In the genomic region with DNA sequence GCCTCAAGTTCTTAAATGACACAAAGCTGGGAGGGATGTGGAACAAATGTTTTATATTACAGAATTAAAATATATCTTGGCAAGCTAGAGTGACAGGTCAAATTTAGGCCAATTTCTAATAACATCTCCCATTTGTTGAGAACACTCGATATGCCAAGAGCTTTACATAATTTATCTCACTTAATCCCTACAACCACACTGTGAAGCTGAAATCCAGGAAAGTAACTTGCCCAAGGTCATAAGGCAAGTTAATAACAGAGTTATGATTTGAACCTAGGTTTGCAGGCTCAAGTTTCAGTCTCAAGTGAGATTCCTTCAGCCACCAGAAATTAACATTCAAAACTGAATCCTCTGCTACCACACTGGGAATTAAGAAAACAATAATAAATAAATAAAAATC, we compare ENCODE assay signal across 12 cellular contexts. TPM values are rescaled to one million over a fixed set of nuclear protein-coding genes. Genes with fewer than 3 reads are reported as not detected.
A peak's percentile ranks its signal among the peaks of the same experiment; 100 is the strongest.
DNase-seq lines count a peak whose midpoint lies in the region; ATAC-seq and TF ChIP-seq lines count a peak whose summit lies in the region.
"Had no signal": no experiment of that assay in that cellular context is flagged by ENCODE, and none has a peak within 500 bp of the region (broad histone marks: within the 10 kb centered on the region; RNA-seq: fewer than 3 reads in every experiment).

No MANE protein-coding gene starts in this region.

- no peaks in the 10 kb centered on the region for H3K36me3 ChIP-seq in HEK293 (ENCODE audit: control insufficient read depth in 2 of 2, insufficient read depth in 1 of 2, low read length in 2 of 2)
- H3K36me3 ChIP-seq in spleen: no peaks in the 10 kb centered on the region
- no peaks in the 10 kb centered on the region for H3K36me3 ChIP-seq in GM23338 (ENCODE audit: insufficient read depth)

- H3K4me3 ChIP-seq in HEK293 (ENCODE audit: low read depth, low read length) (no peak overlapping the region), astrocyte of the cerebellum (ENCODE audit: low read depth, low read length) (peak overlapping the region; percentile 20), spleen (no peak overlapping the region), GM23338 (no peak overlapping the region)

- H3K27ac ChIP-seq in HEK293 (ENCODE audit: extremely low read depth, low read depth, low read length) (no peak overlapping the region), spleen (peak overlapping the region in 7 of 8 donors; percentile 25 to 55 (median 38)), GM23338 (ENCODE audit: low read depth) (no peak overlapping the region)

- in situ Hi-C loops in astrocyte of the cerebellum (cut with HindIII; ENCODE audit: low sequenced_read_pairs): no loop called here

- H3F3A ChIP-seq in GM23338 (replicated peaks; ENCODE audit: low read depth): no peaks in the 10 kb centered on the region

- TF ChIP-seq CTCF in HEK293 (tag by site-specific recombination; IDR thresholded peaks at IDR 0.05) (no peak), astrocyte of the cerebellum (IDR thresholded peaks at IDR 0.05; ENCODE audit: low read depth, low read length, missing control alignments) (no peak), spleen (IDR thresholded peaks at IDR 0.05 in 8 of 11, conservative IDR thresholded peaks at IDR 0.05 in 3 of 11) (no peak), GM23338 (conservative IDR thresholded peaks at IDR 0.05; ENCODE audit: low read depth in 2 of 2) (no peak)

- CTCF ChIA-PET in HEK293 (lab: Yijun Ruan, JAX): interaction anchor here (0.6 to 0.8 kb wide), 3 partner anchors 10 to 223 kb away, joined by 3 to 4 read pairs (median 3); no protein-coding TSS in a partner anchor

- ATAC-seq in left ventricle myocardium superior (peak; percentile 33), GM23338 (no peak), HG02610 (IDR thresholded peaks at IDR 0.05; ENCODE audit: unreplicated experiment) (no peak), HG02970 (IDR thresholded peaks at IDR 0.05; ENCODE audit: low FRiP score, unreplicated experiment) (no peak)
- ATAC-seq: natural killer cell treated with Interleukin-12 subunit alpha and Interleukin-12 subunit beta and Interleukin-15 and Interleukin-18, amount 100 ng/mL, for 72 hours had no signal

- H3K4me1 ChIP-seq in HEK293 (ENCODE audit: control insufficient read depth, insufficient read depth, low read length): peaks cover 12% of the 10 kb centered on the region
- peaks cover 18 to 59% (median 41%) of the 10 kb centered on the region in 6 donors for H3K4me1 ChIP-seq in spleen
- H3K4me1 ChIP-seq in GM23338 (ENCODE audit: insufficient read depth): peaks cover 13% of the 10 kb centered on the region; the same call in 1 of the 2 replicates

- 0 out of 2 replicates have a peak, but pooled peaks cover 5% of the 10 kb centered on the region for H3K9me2 ChIP-seq in GM23338 (ENCODE audit: insufficient read depth)

- no peaks in the 10 kb centered on the region for H3K27me3 Mint-ChIP-seq in GM23338 (ENCODE audit: insufficient read depth, low read depth, poor library complexity)
- H3K27me3 Mint-ChIP-seq: CD4-positive, alpha-beta T cell; natural killer cell treated with Interleukin-12 subunit alpha and Interleukin-12 subunit beta and Interleukin-15 and Interleukin-18, amount 100 ng/mL, for 72 hours had no signal

- H2AFZ ChIP-seq in GM23338: no peak overlapping the region

- H3K4me2 ChIP-seq in GM23338: no peak overlapping the region

- no peaks in the 10 kb centered on the region for H3K36me3 Mint-ChIP-seq in GM23338 (ENCODE audit: low read depth)
- H3K36me3 Mint-ChIP-seq: natural killer cell treated with Interleukin-12 subunit alpha and Interleukin-12 subunit beta and Interleukin-15 and Interleukin-18, amount 100 ng/mL, for 72 hours; WTC11 had no signal

- peaks cover 11% of the 10 kb centered on the region; the same call in 1 of the 2 replicates for H3K79me2 ChIP-seq in GM23338 (replicated peaks; ENCODE audit: insufficient read depth)

- H3K4me1 Mint-ChIP-seq in GM23338: peaks cover 17% of the 10 kb centered on the region

- intact Hi-C loops in left ventricle myocardium superior (cut with micrococcal nuclease): no loop called here
- intact Hi-C loops in spleen (cut with DNase I; ENCODE audit: low total_unique reads): no loop called here

- H3K4me3 Mint-ChIP-seq in GM23338: no peak overlapping the region
- H3K4me3 Mint-ChIP-seq: CD4-positive, alpha-beta T cell; natural killer cell treated with Interleukin-12 subunit alpha and Interleukin-12 subunit beta and Interleukin-15 and Interleukin-18, amount 100 ng/mL, for 72 hours; WTC11 had no signal

- DNase-seq in astrocyte of the cerebellum (ENCODE audit: low read depth): no peak
- no peak for DNase-seq in left ventricle myocardium superior
- DNase-seq in spleen: no peak
- DNase-seq in GM23338 (ENCODE audit: low spot score): no peak
- DNase-seq in stimulated activated CD4-positive, alpha-beta T cell treated with anti-CD3 and anti-CD28 coated beads, Interleukin-2, amount 100 ng/mL, for 24 hours: no peak
- DNase-seq: CD4-positive, alpha-beta T cell; NCI-H1436 treated with DMSO at 0.1 percent for 48 hours had no signal

- no peaks in the 10 kb centered on the region for H3K9me3 Mint-ChIP-seq in GM23338
- H3K9me3 Mint-ChIP-seq: CD4-positive, alpha-beta T cell; natural killer cell treated with Interleukin-12 subunit alpha and Interleukin-12 subunit beta and Interleukin-15 and Interleukin-18, amount 100 ng/mL, for 72 hours; WTC11 had no signal

- 66 to 89% (median 79%) methylated on average over 1 of the region's 1 CpG for WGBS in spleen, 5 donors

- POLR2A ChIA-PET in HEK293 (lab: Yijun Ruan, JAX): interaction anchor here (1.2 kb wide), 1 partner anchor 39 kb away, joined by 3 read pairs; the partner anchor contains the start of gene RAB30

- no peak for TF ChIP-seq POLR2A in spleen (IDR thresholded peaks at IDR 0.05)

- H3K9me3 ChIP-seq in HEK293 (ENCODE audit: control insufficient read depth, insufficient read depth, low read depth, low read length) (no peaks in the 10 kb centered on the region), spleen (no peaks in the 10 kb centered on the region)

- no peak overlapping the region for H3K27ac Mint-ChIP-seq in GM23338
- H3K27ac Mint-ChIP-seq: CD4-positive, alpha-beta T cell; natural killer cell treated with Interleukin-12 subunit alpha and Interleukin-12 subunit beta and Interleukin-15 and Interleukin-18, amount 100 ng/mL, for 72 hours had no signal

- H4K20me1 ChIP-seq in GM23338 (replicated peaks; ENCODE audit: insufficient read depth): no peaks in the 10 kb centered on the region; the same call in 1 of the 2 replicates

- H3K27me3 ChIP-seq in spleen (replicated peaks in 1 of 7) (no peaks in the 10 kb centered on the region), GM23338 (ENCODE audit: insufficient read depth) (no peaks in the 10 kb centered on the region)

TF ChIP-seq in HEK293, 187 proteins besides CTCF, POLR2A, EP300 and RAD21:
- TF ChIP-seq, protein P1, sequence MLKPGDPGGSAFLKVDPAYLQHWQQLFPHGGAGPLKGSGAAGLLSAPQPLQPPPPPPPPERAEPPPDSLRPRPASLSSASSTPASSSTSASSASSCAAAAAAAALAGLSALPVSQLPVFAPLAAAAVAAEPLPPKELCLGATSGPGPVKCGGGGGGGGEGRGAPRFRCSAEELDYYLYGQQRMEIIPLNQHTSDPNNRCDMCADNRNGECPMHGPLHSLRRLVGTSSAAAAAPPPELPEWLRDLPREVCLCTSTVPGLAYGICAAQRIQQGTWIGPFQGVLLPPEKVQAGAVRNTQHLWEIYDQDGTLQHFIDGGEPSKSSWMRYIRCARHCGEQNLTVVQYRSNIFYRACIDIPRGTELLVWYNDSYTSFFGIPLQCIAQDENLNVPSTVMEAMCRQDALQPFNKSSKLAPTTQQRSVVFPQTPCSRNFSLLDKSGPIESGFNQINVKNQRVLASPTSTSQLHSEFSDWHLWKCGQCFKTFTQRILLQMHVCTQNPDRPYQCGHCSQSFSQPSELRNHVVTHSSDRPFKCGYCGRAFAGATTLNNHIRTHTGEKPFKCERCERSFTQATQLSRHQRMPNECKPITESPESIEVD (tag by site-specific recombination; IDR thresholded peaks at IDR 0.05): 0 out of 2 replicates have a peak, but pooled peaks have one; percentile 14
- TF ChIP-seq TCF7L2 (IDR thresholded peaks at IDR 0.05; ENCODE audit: borderline replicate concordance, low read depth, low read length) (no peak), ZNF510 (tag by site-specific recombination; IDR thresholded peaks at IDR 0.05; ENCODE audit: insufficient replicate concordance) (no peak)

TF ChIP-seq in GM23338, 12 proteins besides CTCF, POLR2A, EP300 and RAD21:
- TF ChIP-seq ZNF114 (CRISPR knock-in tag; IDR thresholded peaks at IDR 0.05) (no peak), ZNF331 (CRISPR knock-in tag; IDR thresholded peaks at IDR 0.05; ENCODE audit: low read depth) (no peak), EZH2phosphoT487 (IDR thresholded peaks at IDR 0.05; ENCODE audit: unreplicated experiment) (no peak), EZH2 (IDR thresholded peaks at IDR 0.05; ENCODE audit: low read depth, unreplicated experiment) (no peak)

RNA-seq across cellular contexts. Expression of gene RAB30, which starts 38.3 kb away (rescaled TPM):
- 31.3 TPM for total RNA-seq in left ventricle myocardium superior
- total RNA-seq in spleen: 10 to 100 TPM; 15.5 to 42.8 (median 36.2) TPM
- 1 to 10 TPM; 3.8 to 7.4 (median 4.4) TPM for polyA plus RNA-seq in spleen
- total RNA-seq in GM23338 (2014; rRNA removed; shearing (Covaris generic)): 4.5 and 6.6 TPM in 2 replicates
- polyA plus RNA-seq in GM23338 (2016; fragmentation: Nextera tagmentation; extraction: Ambion mirVana): 2.6 and 3.3 TPM in 2 replicates

Comparison
In these comparisons a context has a peak if more than half of its experiments do, and no peak if none do; other contexts are left out.
1. H3K27ac ChIP-seq: peak in spleen (7 of 8); none in HEK293 (single experiment) and GM23338 (single experiment).